Comparison of ENCODE assay signal across 8 cellular contexts in genomic region chr22:18001040-18001893, GRCh38. TPM values are rescaled to one million over a fixed set of nuclear protein-coding genes. Genes with fewer than 3 reads are reported as not detected.
DNase-seq lines count a peak whose midpoint lies in the region; ATAC-seq, FAIRE-seq and TF ChIP-seq lines count a peak whose summit lies in the region.

No MANE protein-coding gene starts in this region.

- FAIRE-seq in GM12892 (lab: Jason Lieb, UNC) = peak; percentile 91

- peak overlapping the region; percentile 70 for H3K4me2 ChIP-seq in MM.1S (ENCODE audit: low read depth, low read length)

- peak overlapping the region; percentile 74 for H2AFZ ChIP-seq in MM.1S (ENCODE audit: low read length)

- H3K27me3 ChIP-seq in MM.1S (replicated peaks; ENCODE audit: insufficient read depth, low read length) = no peaks in the 10 kb centered on the region

- H3K27ac ChIP-seq in MM.1S (ENCODE audit: low read length) = peak overlapping the region; percentile 87

- H3K9ac ChIP-seq in MM.1S (ENCODE audit: low read length) = peak overlapping the region; percentile 82

- peaks cover 67 to 89% (median 86%) of the 10 kb centered on the region in 3 donors for H3K4me1 Mint-ChIP-seq in naive B cell

- peaks cover 40% of the 10 kb centered on the region for H3F3A ChIP-seq in MM.1S (ENCODE audit: insufficient read depth, low read length)

- ATAC-seq in naive B cell (ENCODE audit: low read depth in 2 of 2) (peak; percentile 32 to 44), GM18867 (IDR thresholded peaks at IDR 0.05; ENCODE audit: unreplicated experiment) (no peak)
- peak; percentile 84 for ATAC-seq in stimulated activated naive CD8-positive, alpha-beta T cell treated with anti-CD3 and anti-CD28 coated beads, Interleukin-15, Interleukin-2, amounts not matched to agents 100 U/mL and 50 U/mL, for 24 hours

- no peaks in the 10 kb centered on the region for H3K9me3 ChIP-seq in MM.1S (replicated peaks; ENCODE audit: insufficient read depth, low read length)

- H3K4me3 ChIP-seq in MM.1S (ENCODE audit: low read length) (peak overlapping the region; percentile 88), fibroblast of pulmonary artery (replicated peaks; ENCODE audit: low read depth, low read length) (peak overlapping the region; percentile 74)

- H3K27ac Mint-ChIP-seq in naive B cell = peak overlapping the region; percentile 97 to 100 (median 99)

- peak; percentile 84 for DNase-seq in GM12892 (ENCODE audit: insufficient read length)
- DNase-seq in MM.1S = peak; percentile 97
- DNase-seq in SHP77 (lab: John Stamatoyannopoulos, UW) = peak; percentile 96
- peak; percentile 50 for DNase-seq in activated gamma-delta T cell treated with Interleukin-2 at 50 U/mL for 16 hours
- peak; percentile 99 for DNase-seq in fibroblast of pulmonary artery (ENCODE audit: low read depth)
- DNase-seq in naive B cell = peak; percentile 83
- peak; percentile 85 for DNase-seq in stimulated activated naive CD8-positive, alpha-beta T cell treated with anti-CD3 and anti-CD28 coated beads, Interleukin-15, Interleukin-2, amounts not matched to agents 100 U/mL and 50 U/mL, for 24 hours

- H3K4me1 ChIP-seq in MM.1S (ENCODE audit: low read length) = peaks cover 30% of the 10 kb centered on the region

- H3K27me3 Mint-ChIP-seq in naive B cell = no peaks in the 10 kb centered on the region

- no peaks in the 10 kb centered on the region for H4K20me1 ChIP-seq in MM.1S (ENCODE audit: insufficient read depth, low read length)

- peak overlapping the region; percentile 89 to 100 (median 100) for H3K4me3 Mint-ChIP-seq in naive B cell

- H3K36me3 ChIP-seq in MM.1S (replicated peaks; ENCODE audit: insufficient read depth, low read length) = no peaks in the 10 kb centered on the region

- H3K36me3 Mint-ChIP-seq in naive B cell = no peaks in the 10 kb centered on the region

- H3K9me3 Mint-ChIP-seq in naive B cell = no peaks in the 10 kb centered on the region

- peaks cover 40% of the 10 kb centered on the region for H3K79me2 ChIP-seq in MM.1S (ENCODE audit: low read length)

- H3K9me2 ChIP-seq in MM.1S (replicated peaks; ENCODE audit: insufficient read depth, low read length) = no peaks in the 10 kb centered on the region

- peak; percentile 84; the same call in 1 of the 2 replicates for TF ChIP-seq POLR2A in GM12892 (IDR thresholded peaks at IDR 0.05; ENCODE audit: low read depth, low read length)

- TF ChIP-seq CTCF in MM.1S (IDR thresholded peaks at IDR 0.05; ENCODE audit: low read length) (peak; percentile 37), fibroblast of pulmonary artery (IDR thresholded peaks at IDR 0.05; ENCODE audit: low read length, missing control alignments) (no peak)

RNA-seq across cellular contexts. Expression of gene MICAL3, which starts 23.1 kb away (rescaled TPM):
- polyA plus RNA-seq in GM12892 (2012; ENCODE audit: missing spikeins) = 17.4 TPM
- polyA plus RNA-seq in naive B cell (ENCODE audit: low read depth in 6 of 6) = 10 to 100 TPM; 10.9 to 28.0 (median 15.6) TPM
